In genomic region chr12:113825705-113826104, GRCh38 we compare ENCODE assay signal across 34 cellular contexts.
DNase-seq lines count a peak whose midpoint lies in the region; ATAC-seq, FAIRE-seq and TF ChIP-seq lines count a peak whose summit lies in the region.
"Had no signal": no experiment of that assay in that cellular context is flagged by ENCODE, and none has a peak within 500 bp of the region (broad histone marks: within the 10 kb centered on the region; RNA-seq: fewer than 3 reads in every experiment).

No MANE protein-coding gene starts in this region.

- peak; percentile 13 for TF ChIP-seq CTCF in epithelial cell of esophagus (IDR thresholded peaks at IDR 0.05; ENCODE audit: insufficient read depth, low read depth, low read length, missing control alignments)
- TF ChIP-seq CTCF in pancreas (IDR thresholded peaks at IDR 0.05), result no peak
- TF ChIP-seq CTCF in mesothelial cell of epicardium (IDR thresholded peaks at IDR 0.05; ENCODE audit: unreplicated experiment), result no peak

- H3K9me3 ChIP-seq in pancreas, result no peaks in the 10 kb centered on the region
- H3K9me3 ChIP-seq: colonic mucosa, ovary, upper lobe of right lung had no signal

- DNase-seq in 8988T (peak; percentile 47), H7 (peak; percentile 87), NCI-H69 (lab: John Stamatoyannopoulos, UW) (peak; percentile 16), epithelial cell of esophagus (ENCODE audit: low read depth) (no peak), pancreas (no peak), mesothelial cell of epicardium (ENCODE audit: low spot score in 2 of 2, unreplicated experiment in 2 of 2) (no peak), caudate nucleus (lab: John Stamatoyannopoulos, UW) (no peak)
- no peak for DNase-seq in natural killer cell treated with Interleukin-12 subunit alpha and Interleukin-12 subunit beta and Interleukin-15 and Interleukin-18, amount 100 ng/mL, for 72 hours (ENCODE audit: low spot score)
- DNase-seq: activated CD8-positive, alpha-beta memory T cell treated with anti-CD3 and anti-CD28 coated beads, Interleukin-2, amount 50 U/mL, for 48 hours; activated CD8-positive, alpha-beta T cell treated with anti-CD3 and anti-CD28 coated beads for 36 hours; activated naive CD4-positive, alpha-beta T cell treated with anti-CD3 and anti-CD28 coated beads for 36 hours; amniotic stem cell; Calu3; colonic mucosa; DND-41; effector CD8-positive, alpha-beta T cell; GM23248; hippocampal formation; KG1; left colon; MM.1S; NCI-H146; NCI-H510A treated with DMSO at 0.1 percent for 48 hours; ovary; PC-9; retina; Right ventricle myocardium superior; stimulated activated naive CD4-positive, alpha-beta T cell; T-helper 17 cell; upper lobe of right lung had no signal

- 79 to 82% methylated on average over 8 of the region's 8 CpGs for WGBS in pancreas, 2 donors

- ATAC-seq in natural killer cell treated with Interleukin-12 subunit alpha and Interleukin-12 subunit beta and Interleukin-15 and Interleukin-18, amount 100 ng/mL, for 72 hours, result no peak
- ATAC-seq in pancreas, result no peak
- ATAC-seq: activated CD8-positive, alpha-beta T cell treated with anti-CD3 and anti-CD28 coated beads for 36 hours; left colon; SK-N-SH treated with all-trans-retinoic acid at 6 μM for 48 hours; T-helper 17 cell; upper lobe of right lung had no signal

- no peaks in the 10 kb centered on the region for H3K9me3 Mint-ChIP-seq in natural killer cell treated with Interleukin-12 subunit alpha and Interleukin-12 subunit beta and Interleukin-15 and Interleukin-18, amount 100 ng/mL, for 72 hours
- H3K9me3 Mint-ChIP-seq in mesothelial cell of epicardium, result no peaks in the 10 kb centered on the region
- H3K9me3 Mint-ChIP-seq: activated CD8-positive, alpha-beta T cell treated with anti-CD3 and anti-CD28 coated beads for 36 hours; activated naive CD4-positive, alpha-beta T cell treated with anti-CD3 and anti-CD28 coated beads for 36 hours; activated T-helper 1 cell treated with anti-CD3 and anti-CD28 coated beads, Interleukin-12 subunit alpha, Interleukin-12 subunit beta, Interleukin-2, Interleukin-4 antibody, amounts not matched to agents 30 ng/mL and 10 ng/mL and 1 ng/mL, durations not matched to agents 14 hours and 24 hours and 36 hours; nephron had no signal

- H3K4me1 Mint-ChIP-seq in natural killer cell treated with Interleukin-12 subunit alpha and Interleukin-12 subunit beta and Interleukin-15 and Interleukin-18, amount 100 ng/mL, for 72 hours (ENCODE audit: low read depth in 2 of 2), result no peaks in the 10 kb centered on the region
- H3K4me1 Mint-ChIP-seq in mesothelial cell of epicardium, result no peaks in the 10 kb centered on the region
- H3K4me1 Mint-ChIP-seq: T-helper 17 cell had no signal

- H3K27me3 ChIP-seq in H7 (ENCODE audit: control insufficient read depth, insufficient read depth, low read length), result no peaks in the 10 kb centered on the region
- H3K27me3 ChIP-seq in pancreas, result no peaks in the 10 kb centered on the region
- H3K27me3 ChIP-seq: colonic mucosa, ovary, upper lobe of right lung had no signal

- H3K4me3 ChIP-seq in H7 (ENCODE audit: insufficient read depth, low read depth, low read length) (no peak overlapping the region), epithelial cell of esophagus (ENCODE audit: low read length) (no peak overlapping the region), pancreas (no peak overlapping the region)
- H3K4me3 ChIP-seq: colonic mucosa, GM23248, ovary, PC-9, upper lobe of right lung had no signal

- H3K36me3 ChIP-seq in H7 (replicated peaks; ENCODE audit: control insufficient read depth, insufficient read depth, low read length) (no peaks in the 10 kb centered on the region), pancreas (no peaks in the 10 kb centered on the region)
- H3K36me3 ChIP-seq: colonic mucosa, ovary had no signal

- H3K4me3 Mint-ChIP-seq in natural killer cell treated with Interleukin-12 subunit alpha and Interleukin-12 subunit beta and Interleukin-15 and Interleukin-18, amount 100 ng/mL, for 72 hours, result no peak overlapping the region
- H3K4me3 Mint-ChIP-seq in mesothelial cell of epicardium, result no peak overlapping the region
- H3K4me3 Mint-ChIP-seq: activated CD8-positive, alpha-beta T cell treated with anti-CD3 and anti-CD28 coated beads for 36 hours; activated naive CD4-positive, alpha-beta T cell treated with anti-CD3 and anti-CD28 coated beads for 36 hours; activated T-helper 1 cell treated with anti-CD3 and anti-CD28 coated beads, Interleukin-12 subunit alpha, Interleukin-12 subunit beta, Interleukin-2, Interleukin-4 antibody, amounts not matched to agents 30 ng/mL and 10 ng/mL and 1 ng/mL, durations not matched to agents 14 hours and 24 hours and 36 hours; nephron; T-helper 17 cell had no signal

- H3K27ac Mint-ChIP-seq in natural killer cell treated with Interleukin-12 subunit alpha and Interleukin-12 subunit beta and Interleukin-15 and Interleukin-18, amount 100 ng/mL, for 72 hours, result no peak overlapping the region
- no peak overlapping the region for H3K27ac Mint-ChIP-seq in mesothelial cell of epicardium
- H3K27ac Mint-ChIP-seq: activated CD8-positive, alpha-beta T cell treated with anti-CD3 and anti-CD28 coated beads for 36 hours; activated naive CD4-positive, alpha-beta T cell treated with anti-CD3 and anti-CD28 coated beads for 36 hours; activated T-helper 1 cell treated with anti-CD3 and anti-CD28 coated beads, Interleukin-12 subunit alpha, Interleukin-12 subunit beta, Interleukin-2, Interleukin-4 antibody, amounts not matched to agents 30 ng/mL and 10 ng/mL and 1 ng/mL, durations not matched to agents 14 hours and 24 hours and 36 hours; nephron; T-helper 17 cell had no signal

- no peaks in the 10 kb centered on the region for H3K4me1 ChIP-seq in pancreas
- H3K4me1 ChIP-seq: colonic mucosa, upper lobe of right lung had no signal

- H3K36me3 Mint-ChIP-seq in natural killer cell treated with Interleukin-12 subunit alpha and Interleukin-12 subunit beta and Interleukin-15 and Interleukin-18, amount 100 ng/mL, for 72 hours, result no peaks in the 10 kb centered on the region
- no peaks in the 10 kb centered on the region for H3K36me3 Mint-ChIP-seq in mesothelial cell of epicardium

- H3K27me3 Mint-ChIP-seq in natural killer cell treated with Interleukin-12 subunit alpha and Interleukin-12 subunit beta and Interleukin-15 and Interleukin-18, amount 100 ng/mL, for 72 hours, result no peaks in the 10 kb centered on the region
- H3K27me3 Mint-ChIP-seq in mesothelial cell of epicardium (ENCODE audit: low read depth), result no peaks in the 10 kb centered on the region
- H3K27me3 Mint-ChIP-seq: activated CD8-positive, alpha-beta T cell treated with anti-CD3 and anti-CD28 coated beads for 36 hours; T-helper 17 cell had no signal

- FAIRE-seq in pancreas (lab: Jason Lieb, UNC), result no peak

- H3K27ac ChIP-seq in pancreas (no peak overlapping the region), caudate nucleus (ENCODE audit: low read depth, low read length) (no peak overlapping the region)
- H3K27ac ChIP-seq: C4-2B, colonic mucosa, GM23248, ovary, PC-9, upper lobe of right lung had no signal

- intact Hi-C loops in pancreas (cut with DNase I), result no loop called here

Comparison
In these comparisons a context has a peak if more than half of its experiments do, and no peak if none do; other contexts are left out.
1. DNase-seq: peak in 8988T (single experiment), H7 (single experiment) and NCI-H69 (single experiment); none in epithelial cell of esophagus (single experiment), natural killer cell treated with Interleukin-12 subunit alpha and Interleukin-12 subunit beta and Interleukin-15 and Interleukin-18, amount 100 ng/mL, for 72 hours (single experiment), pancreas (0 of 6), mesothelial cell of epicardium (0 of 2) and caudate nucleus (0 of 61).